In genomic region chr6:110784610-110784979, GRCh38 we compare ENCODE assay signal across 21 cellular contexts. TPM values are rescaled to one million over a fixed set of nuclear protein-coding genes. Genes with fewer than 3 reads are reported as not detected.
DNase-seq lines count a peak whose midpoint lies in the region; ATAC-seq and TF ChIP-seq lines count a peak whose summit lies in the region.
"Had no signal": no experiment of that assay in that cellular context is flagged by ENCODE, and none has a peak within 500 bp of the region (broad histone marks: within the 10 kb centered on the region; RNA-seq: fewer than 3 reads in every experiment).

No MANE protein-coding gene starts in this region.

- no peaks in the 10 kb centered on the region for H3K36me3 Mint-ChIP-seq in natural killer cell

- TF ChIP-seq CTCF in natural killer cell (IDR thresholded peaks at IDR 0.05), result no peak

- H3K4me3 Mint-ChIP-seq in natural killer cell, result no peak overlapping the region
- H3K4me3 Mint-ChIP-seq: activated naive CD8-positive, alpha-beta T cell treated with anti-CD3 and anti-CD28 coated beads, Interleukin-2, amount 10 ng/mL, durations not matched to agents 7 days and 5 days; nephron had no signal

- H3K4me1 Mint-ChIP-seq in natural killer cell, result peaks cover 56 to 57% of the 10 kb centered on the region in 2 donors

- DNase-seq in activated CD4-positive, CD25-positive, alpha-beta regulatory T cell (lab: John Stamatoyannopoulos, UW), result no peak
- DNase-seq in natural killer cell (no peak), occipital lobe (lab: John Stamatoyannopoulos, UW) (no peak), NCI-H226 (no peak)
- DNase-seq: 8988T; activated CD4-positive, alpha-beta T cell treated with anti-CD3 and anti-CD28 coated beads for 1 hour; activated naive CD8-positive, alpha-beta T cell treated with anti-CD3 and anti-CD28 coated beads, Interleukin-2, amount 10 ng/mL, durations not matched to agents 7 days and 5 days; effector CD8-positive, alpha-beta T cell; heart right ventricle; islet precursor cell; Kasumi-1; NCI-H1436; NCI-H345; psoas muscle; SHP77; stomach had no signal

- no peaks in the 10 kb centered on the region for H3K27me3 Mint-ChIP-seq in natural killer cell (ENCODE audit: low read depth in 2 of 2)
- H3K27me3 Mint-ChIP-seq: activated naive CD8-positive, alpha-beta T cell treated with anti-CD3 and anti-CD28 coated beads, Interleukin-2, amount 10 ng/mL, durations not matched to agents 7 days and 5 days had no signal

- intact Hi-C loops in natural killer cell (cut with micrococcal nuclease), result no loop called here

- H3K27ac Mint-ChIP-seq in natural killer cell, result peak overlapping the region; percentile 12 to 48
- H3K27ac Mint-ChIP-seq: activated naive CD8-positive, alpha-beta T cell treated with anti-CD3 and anti-CD28 coated beads, Interleukin-2, amount 10 ng/mL, durations not matched to agents 7 days and 5 days; nephron had no signal

- ATAC-seq in activated CD4-positive, CD25-positive, alpha-beta regulatory T cell treated with anti-CD3 and anti-CD28 coated beads, Interleukin-2, amount 50 U/mL, for 24 hours, result peak; percentile 24 to 41
- ATAC-seq in GM21619 (IDR thresholded peaks at IDR 0.05; ENCODE audit: unreplicated experiment) (peak; percentile 24), HG03432 (IDR thresholded peaks at IDR 0.05; ENCODE audit: unreplicated experiment) (peak; percentile 31), natural killer cell (no peak), GM19463 (IDR thresholded peaks at IDR 0.05; ENCODE audit: unreplicated experiment) (no peak)
- ATAC-seq: heart right ventricle, psoas muscle had no signal

- H3K9me3 Mint-ChIP-seq in natural killer cell, result no peaks in the 10 kb centered on the region

RNA-seq across cellular contexts. Expression of gene CDK19, which starts 30.7 kb away (rescaled TPM):
- total RNA-seq in natural killer cell, result 10 to 100 TPM; 21.2 to 30.8 (median 25.9) TPM
- total RNA-seq in occipital lobe, result 85.6 TPM

Comparison
In these comparisons a context has a peak if more than half of its experiments do, and no peak if none do; other contexts are left out.
1. ATAC-seq: peak in activated CD4-positive, CD25-positive, alpha-beta regulatory T cell treated with anti-CD3 and anti-CD28 coated beads, Interleukin-2, amount 50 U/mL, for 24 hours (2 of 2), GM21619 (single experiment) and HG03432 (single experiment); none in natural killer cell (0 of 3) and GM19463 (single experiment).